1 cellular context compared by ENCODE assay signal in the genomic region with DNA sequence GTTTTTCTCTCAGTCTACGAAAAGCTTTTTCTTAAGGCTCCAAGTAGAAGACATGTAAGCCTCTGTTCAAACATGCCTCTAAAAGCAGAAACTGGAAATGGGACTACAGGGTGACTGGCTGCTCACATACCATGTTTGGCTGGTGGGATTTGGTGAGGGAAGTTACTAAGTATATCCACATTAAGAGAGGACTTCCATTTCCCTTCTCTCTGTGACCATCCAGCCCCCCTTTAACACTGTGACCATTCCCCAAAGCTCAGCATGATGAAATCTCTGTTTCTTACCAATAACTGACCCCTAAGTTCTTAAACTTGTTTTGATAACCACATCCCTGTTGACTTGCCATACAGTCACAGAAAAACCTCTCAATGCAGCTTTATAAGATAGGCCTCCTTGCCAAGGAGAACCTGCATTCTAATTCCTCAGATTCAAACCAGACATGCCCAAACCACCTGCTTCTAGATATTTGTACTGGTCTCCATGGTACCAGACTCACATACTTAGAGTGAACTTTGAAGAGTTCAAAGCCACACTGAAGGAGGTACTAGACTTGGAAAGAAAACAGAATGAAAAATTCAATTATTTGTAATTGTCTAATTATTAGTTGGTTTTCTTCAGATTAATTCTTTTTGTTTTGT.
TF ChIP-seq lines count a peak whose summit lies in the region.

No MANE protein-coding gene starts in this region.

TF ChIP-seq in K562, 482 proteins besides CTCF, POLR2A, EP300 and RAD21 (continued from another document):
- TF ChIP-seq, protein P1, sequence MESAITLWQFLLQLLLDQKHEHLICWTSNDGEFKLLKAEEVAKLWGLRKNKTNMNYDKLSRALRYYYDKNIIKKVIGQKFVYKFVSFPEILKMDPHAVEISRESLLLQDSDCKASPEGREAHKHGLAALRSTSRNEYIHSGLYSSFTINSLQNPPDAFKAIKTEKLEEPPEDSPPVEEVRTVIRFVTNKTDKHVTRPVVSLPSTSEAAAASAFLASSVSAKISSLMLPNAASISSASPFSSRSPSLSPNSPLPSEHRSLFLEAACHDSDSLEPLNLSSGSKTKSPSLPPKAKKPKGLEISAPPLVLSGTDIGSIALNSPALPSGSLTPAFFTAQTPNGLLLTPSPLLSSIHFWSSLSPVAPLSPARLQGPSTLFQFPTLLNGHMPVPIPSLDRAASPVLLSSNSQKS (CRISPR knock-in tag; IDR thresholded peaks at IDR 0.05) = no peak
- TF ChIP-seq, protein P2, sequence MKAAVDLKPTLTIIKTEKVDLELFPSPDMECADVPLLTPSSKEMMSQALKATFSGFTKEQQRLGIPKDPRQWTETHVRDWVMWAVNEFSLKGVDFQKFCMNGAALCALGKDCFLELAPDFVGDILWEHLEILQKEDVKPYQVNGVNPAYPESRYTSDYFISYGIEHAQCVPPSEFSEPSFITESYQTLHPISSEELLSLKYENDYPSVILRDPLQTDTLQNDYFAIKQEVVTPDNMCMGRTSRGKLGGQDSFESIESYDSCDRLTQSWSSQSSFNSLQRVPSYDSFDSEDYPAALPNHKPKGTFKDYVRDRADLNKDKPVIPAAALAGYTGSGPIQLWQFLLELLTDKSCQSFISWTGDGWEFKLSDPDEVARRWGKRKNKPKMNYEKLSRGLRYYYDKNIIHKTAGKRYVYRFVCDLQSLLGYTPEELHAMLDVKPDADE (conservative IDR thresholded peaks at IDR 0.05; ENCODE audit: control insufficient read depth, low read depth, low read length) = no peak
- TF ChIP-seq SAFB (IDR thresholded peaks at IDR 0.05; ENCODE audit: borderline replicate concordance, low read depth, low read length) (no peak), NFE2L1 (tag; IDR thresholded peaks at IDR 0.05; ENCODE audit: borderline replicate concordance, low read depth) (no peak), HNRNPUL1 (IDR thresholded peaks at IDR 0.05; ENCODE audit: low read length) (no peak), MEIS2 (IDR thresholded peaks at IDR 0.05; ENCODE audit: partially characterized antibody) (no peak), PTRF (tag; IDR thresholded peaks at IDR 0.05) (no peak), SMARCE1 (IDR thresholded peaks at IDR 0.05) (no peak)
- TF ChIP-seq, protein P3, sequence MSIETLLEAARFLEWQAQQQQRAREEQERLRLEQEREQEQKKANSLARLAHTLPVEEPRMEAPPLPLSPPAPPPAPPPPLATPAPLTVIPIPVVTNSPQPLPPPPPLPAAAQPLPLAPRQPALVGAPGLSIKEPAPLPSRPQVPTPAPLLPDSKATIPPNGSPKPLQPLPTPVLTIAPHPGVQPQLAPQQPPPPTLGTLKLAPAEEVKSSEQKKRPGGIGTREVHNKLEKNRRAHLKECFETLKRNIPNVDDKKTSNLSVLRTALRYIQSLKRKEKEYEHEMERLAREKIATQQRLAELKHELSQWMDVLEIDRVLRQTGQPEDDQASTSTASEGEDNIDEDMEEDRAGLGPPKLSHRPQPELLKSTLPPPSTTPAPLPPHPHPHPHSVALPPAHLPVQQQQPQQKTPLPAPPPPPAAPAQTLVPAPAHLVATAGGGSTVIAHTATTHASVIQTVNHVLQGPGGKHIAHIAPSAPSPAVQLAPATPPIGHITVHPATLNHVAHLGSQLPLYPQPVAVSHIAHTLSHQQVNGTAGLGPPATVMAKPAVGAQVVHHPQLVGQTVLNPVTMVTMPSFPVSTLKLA (conservative IDR thresholded peaks at IDR 0.05) = no peak
- TF ChIP-seq, protein P4, sequence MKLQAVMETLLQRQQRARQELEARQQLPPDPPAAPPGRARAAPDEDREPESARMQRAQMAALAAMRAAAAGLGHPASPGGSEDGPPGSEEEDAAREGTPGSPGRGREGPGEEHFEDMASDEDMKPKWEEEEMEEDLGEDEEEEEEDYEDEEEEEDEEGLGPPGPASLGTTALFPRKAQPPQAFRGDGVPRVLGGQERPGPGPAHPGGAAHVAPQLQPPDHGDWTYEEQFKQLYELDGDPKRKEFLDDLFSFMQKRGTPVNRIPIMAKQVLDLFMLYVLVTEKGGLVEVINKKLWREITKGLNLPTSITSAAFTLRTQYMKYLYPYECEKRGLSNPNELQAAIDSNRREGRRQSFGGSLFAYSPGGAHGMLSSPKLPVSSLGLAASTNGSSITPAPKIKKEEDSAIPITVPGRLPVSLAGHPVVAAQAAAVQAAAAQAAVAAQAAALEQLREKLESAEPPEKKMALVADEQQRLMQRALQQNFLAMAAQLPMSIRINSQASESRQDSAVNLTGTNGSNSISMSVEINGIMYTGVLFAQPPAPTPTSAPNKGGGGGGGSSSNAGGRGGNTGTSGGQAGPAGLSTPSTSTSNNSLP (IDR thresholded peaks at IDR 0.05; ENCODE audit: borderline replicate concordance, low read depth, low read length) = no peak
- TF ChIP-seq, protein P5, sequence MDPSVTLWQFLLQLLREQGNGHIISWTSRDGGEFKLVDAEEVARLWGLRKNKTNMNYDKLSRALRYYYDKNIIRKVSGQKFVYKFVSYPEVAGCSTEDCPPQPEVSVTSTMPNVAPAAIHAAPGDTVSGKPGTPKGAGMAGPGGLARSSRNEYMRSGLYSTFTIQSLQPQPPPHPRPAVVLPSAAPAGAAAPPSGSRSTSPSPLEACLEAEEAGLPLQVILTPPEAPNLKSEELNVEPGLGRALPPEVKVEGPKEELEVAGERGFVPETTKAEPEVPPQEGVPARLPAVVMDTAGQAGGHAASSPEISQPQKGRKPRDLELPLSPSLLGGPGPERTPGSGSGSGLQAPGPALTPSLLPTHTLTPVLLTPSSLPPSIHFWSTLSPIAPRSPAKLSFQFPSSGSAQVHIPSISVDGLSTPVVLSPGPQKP (CRISPR knock-in tag; IDR thresholded peaks at IDR 0.05) = no peak
- TF ChIP-seq, protein P6, sequence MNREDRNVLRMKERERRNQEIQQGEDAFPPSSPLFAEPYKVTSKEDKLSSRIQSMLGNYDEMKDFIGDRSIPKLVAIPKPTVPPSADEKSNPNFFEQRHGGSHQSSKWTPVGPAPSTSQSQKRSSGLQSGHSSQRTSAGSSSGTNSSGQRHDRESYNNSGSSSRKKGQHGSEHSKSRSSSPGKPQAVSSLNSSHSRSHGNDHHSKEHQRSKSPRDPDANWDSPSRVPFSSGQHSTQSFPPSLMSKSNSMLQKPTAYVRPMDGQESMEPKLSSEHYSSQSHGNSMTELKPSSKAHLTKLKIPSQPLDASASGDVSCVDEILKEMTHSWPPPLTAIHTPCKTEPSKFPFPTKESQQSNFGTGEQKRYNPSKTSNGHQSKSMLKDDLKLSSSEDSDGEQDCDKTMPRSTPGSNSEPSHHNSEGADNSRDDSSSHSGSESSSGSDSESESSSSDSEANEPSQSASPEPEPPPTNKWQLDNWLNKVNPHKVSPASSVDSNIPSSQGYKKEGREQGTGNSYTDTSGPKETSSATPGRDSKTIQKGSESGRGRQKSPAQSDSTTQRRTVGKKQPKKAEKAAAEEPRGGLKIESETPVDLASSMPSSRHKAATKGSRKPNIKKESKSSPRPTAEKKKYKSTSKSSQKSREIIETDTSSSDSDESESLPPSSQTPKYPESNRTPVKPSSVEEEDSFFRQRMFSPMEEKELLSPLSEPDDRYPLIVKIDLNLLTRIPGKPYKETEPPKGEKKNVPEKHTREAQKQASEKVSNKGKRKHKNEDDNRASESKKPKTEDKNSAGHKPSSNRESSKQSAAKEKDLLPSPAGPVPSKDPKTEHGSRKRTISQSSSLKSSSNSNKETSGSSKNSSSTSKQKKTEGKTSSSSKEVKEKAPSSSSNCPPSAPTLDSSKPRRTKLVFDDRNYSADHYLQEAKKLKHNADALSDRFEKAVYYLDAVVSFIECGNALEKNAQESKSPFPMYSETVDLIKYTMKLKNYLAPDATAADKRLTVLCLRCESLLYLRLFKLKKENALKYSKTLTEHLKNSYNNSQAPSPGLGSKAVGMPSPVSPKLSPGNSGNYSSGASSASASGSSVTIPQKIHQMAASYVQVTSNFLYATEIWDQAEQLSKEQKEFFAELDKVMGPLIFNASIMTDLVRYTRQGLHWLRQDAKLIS (CRISPR knock-in tag; IDR thresholded peaks at IDR 0.05) = no peak
- TF ChIP-seq, protein P7, sequence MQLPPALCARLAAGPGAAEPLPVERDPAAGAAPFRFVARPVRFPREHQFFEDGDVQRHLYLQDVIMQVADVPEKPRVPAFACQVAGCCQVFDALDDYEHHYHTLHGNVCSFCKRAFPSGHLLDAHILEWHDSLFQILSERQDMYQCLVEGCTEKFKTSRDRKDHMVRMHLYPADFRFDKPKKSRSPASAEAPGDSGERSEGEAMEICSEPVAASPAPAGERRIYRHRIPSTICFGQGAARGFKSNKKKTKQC (CRISPR knock-in tag; IDR thresholded peaks at IDR 0.05) = no peak
